In the genomic region with DNA sequence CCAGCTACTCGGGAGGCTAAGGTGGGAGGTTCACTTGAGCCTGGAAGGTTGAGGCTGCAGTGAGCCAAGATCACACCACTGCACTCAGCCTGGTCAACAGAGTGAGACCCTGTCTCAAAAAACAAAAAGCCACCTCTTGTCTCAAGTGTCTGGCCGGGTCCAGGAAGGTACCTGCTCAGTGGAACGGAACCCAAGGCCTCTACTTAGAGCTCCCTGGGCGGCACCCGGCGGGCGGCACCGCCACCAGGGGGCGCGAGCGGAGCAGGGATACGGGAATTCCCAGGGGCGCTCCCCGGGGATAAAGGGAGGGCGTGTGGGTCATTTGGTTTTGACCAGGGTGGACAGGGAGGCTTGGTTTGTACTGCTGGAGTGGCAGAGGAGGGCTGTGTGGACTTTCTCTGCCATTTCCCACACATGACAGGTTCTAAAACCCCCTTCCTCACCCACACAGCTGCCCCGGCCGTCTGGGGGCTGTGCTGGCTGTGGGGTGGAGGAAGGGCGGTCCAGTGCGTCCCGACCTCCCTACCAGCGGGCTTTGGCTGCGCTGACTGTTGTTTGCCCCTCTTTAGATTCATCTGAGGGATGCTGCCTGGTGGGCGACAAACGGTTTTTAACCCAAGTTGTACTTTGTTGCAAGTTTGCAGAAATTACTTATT, we compare ENCODE assay signal across 8 cellular contexts.
DNase-seq lines count a peak whose midpoint lies in the region; ATAC-seq, FAIRE-seq and TF ChIP-seq lines count a peak whose summit lies in the region.

No MANE protein-coding gene starts in this region.

- DNase-seq in GM06990 (ENCODE audit: extremely low read depth, insufficient read length) (peak; percentile 55), T-helper 9 cell (peak; percentile 17), coronary artery (ENCODE audit: low spot score) (no peak), midbrain (lab: John Stamatoyannopoulos, UW) (peak; percentile 1), urothelium cell line (ENCODE audit: low spot score) (peak; percentile 60), NCI-H2081 (lab: John Stamatoyannopoulos, UW) (no peak), NCI-H1048 (lab: John Stamatoyannopoulos, UW) (no peak)

- H3K27me3 ChIP-seq in GM06990 (replicated peaks; ENCODE audit: control insufficient read depth, insufficient read depth, low read length) = no peaks in the 10 kb centered on the region; the same call in 1 of the 2 replicates

- FAIRE-seq in urothelium cell line (lab: Jason Lieb, UNC) = no peak

- no peak overlapping the region for H3K4me3 ChIP-seq in GM06990 (replicated peaks; ENCODE audit: low read depth, low read length)
- H3K4me3 ChIP-seq in coronary artery = no peak overlapping the region

- TF ChIP-seq CTCF in GM06990 (IDR thresholded peaks at IDR 0.05; ENCODE audit: insufficient read depth, low read length, poor library complexity, severe bottlenecking) = peak; percentile 98
- TF ChIP-seq CTCF in coronary artery (IDR thresholded peaks at IDR 0.05) = peak; percentile 28

- no peak overlapping the region for H3K27ac ChIP-seq in coronary artery

- no peaks in the 10 kb centered on the region; the same call in 1 of the 2 replicates for H3K36me3 ChIP-seq in GM06990 (ENCODE audit: control insufficient read depth, insufficient read depth, low read length)

- peak; percentile 43 for ATAC-seq in HG02678 (IDR thresholded peaks at IDR 0.05; ENCODE audit: unreplicated experiment)

Comparison
In these comparisons a context has a peak if more than half of its experiments do, and no peak if none do; other contexts are left out.
1. DNase-seq: peak in GM06990 (single experiment), T-helper 9 cell (single experiment), midbrain (single experiment) and urothelium cell line (single experiment); none in coronary artery (single experiment), NCI-H2081 (0 of 2) and NCI-H1048 (single experiment).